Comparison of ENCODE assay signal across 19 cellular contexts in the genomic region with DNA sequence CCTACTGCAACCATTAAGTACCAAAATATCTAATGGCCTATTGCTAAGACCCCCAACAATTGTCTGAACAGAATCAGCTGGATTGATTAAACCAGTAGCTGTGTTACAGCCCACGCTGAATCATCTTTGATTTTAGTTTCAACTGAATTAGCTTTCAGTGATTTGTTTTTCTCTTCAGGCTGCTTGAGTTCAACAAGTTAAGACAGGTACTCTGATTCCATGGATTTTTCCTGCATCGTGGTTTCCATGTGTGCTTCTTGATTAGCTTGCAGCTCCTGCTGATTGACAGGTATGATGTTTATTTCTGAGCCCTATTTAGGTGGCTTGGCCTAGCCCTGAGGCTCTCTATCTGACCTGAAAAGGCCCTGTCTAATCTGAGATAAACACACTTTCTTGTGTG.
DNase-seq lines count a peak whose midpoint lies in the region; ATAC-seq, FAIRE-seq and TF ChIP-seq lines count a peak whose summit lies in the region.
"Had no signal": no experiment of that assay in that cellular context is flagged by ENCODE, and none has a peak within 500 bp of the region (broad histone marks: within the 10 kb centered on the region; RNA-seq: fewer than 3 reads in every experiment).

No MANE protein-coding gene starts in this region.

- no peak for TF ChIP-seq POLR2A in GM12892 (IDR thresholded peaks at IDR 0.05; ENCODE audit: low read depth, low read length)

- H3K27me3 ChIP-seq in RWPE2 (ENCODE audit: insufficient read depth, poor library complexity, severe bottlenecking) (no peaks in the 10 kb centered on the region), smooth muscle cell (ENCODE audit: low read depth) (no peaks in the 10 kb centered on the region)
- H3K27me3 ChIP-seq: BE2C had no signal

- DNase-seq in GM12892 (ENCODE audit: insufficient read length) (no peak), RWPE2 (ENCODE audit: low spot score) (no peak), epithelial cell of esophagus (ENCODE audit: low read depth) (peak; percentile 76), smooth muscle cell (lab: John Stamatoyannopoulos, UW; ENCODE audit: unreplicated experiment) (no peak), SHP77 (lab: John Stamatoyannopoulos, UW) (no peak), 8988T (no peak)
- DNase-seq: ACHN; BE2C; C1 segment of cervical spinal cord; Caco-2; CD4-positive, alpha-beta T cell; GOT3; H7; HFFc6 had no signal

- TF ChIP-seq CTCF in RWPE2 (IDR thresholded peaks at IDR 0.05; ENCODE audit: poor library complexity, severe bottlenecking) (no peak), epithelial cell of esophagus (IDR thresholded peaks at IDR 0.05; ENCODE audit: insufficient read depth, low read depth, low read length, missing control alignments) (no peak), smooth muscle cell (IDR thresholded peaks at IDR 0.05; ENCODE audit: borderline replicate concordance, insufficient read depth, poor library complexity, severe bottlenecking) (no peak)

- H4K20me1 ChIP-seq in smooth muscle cell (ENCODE audit: low read depth), result no peaks in the 10 kb centered on the region

- no peak overlapping the region for H3K9ac ChIP-seq in smooth muscle cell (ENCODE audit: low read depth)

- peaks cover 10% of the 10 kb centered on the region for H3K4me1 ChIP-seq in RWPE2 (ENCODE audit: insufficient read depth, poor library complexity, severe bottlenecking)
- peaks cover 11% of the 10 kb centered on the region for H3K4me1 ChIP-seq in smooth muscle cell (ENCODE audit: low read depth)
- H3K4me1 ChIP-seq: BE2C, Caco-2 had no signal

- H3K9me3 ChIP-seq in RWPE2 (ENCODE audit: severe bottlenecking), result no peaks in the 10 kb centered on the region
- H3K9me3 ChIP-seq in smooth muscle cell (replicated peaks; ENCODE audit: low read depth), result no peaks in the 10 kb centered on the region
- H3K9me3 ChIP-seq: BE2C, Caco-2 had no signal

- WGBS in smooth muscle cell (ENCODE audit: low lambda C conversion rate), result 87% methylated on average over 2 of the region's 2 CpGs

- H3K36me3 ChIP-seq in RWPE2 (ENCODE audit: low read depth), result no peaks in the 10 kb centered on the region
- no peaks in the 10 kb centered on the region for H3K36me3 ChIP-seq in smooth muscle cell (ENCODE audit: low read depth)
- H3K36me3 ChIP-seq: BE2C had no signal

- H3K4me2 ChIP-seq in smooth muscle cell, result peak overlapping the region; percentile 66

- 0 out of 3 replicates have a peak, but pooled peaks have one; percentile 29 for ATAC-seq in RWPE2 (ENCODE audit: low read depth)
- ATAC-seq: HCT116 had no signal

- no peak overlapping the region for H2AFZ ChIP-seq in smooth muscle cell (ENCODE audit: low read depth)

- H3K79me2 ChIP-seq in smooth muscle cell (ENCODE audit: low read depth), result no peaks in the 10 kb centered on the region

- peak; percentile 9 for FAIRE-seq in GM12892 (lab: Jason Lieb, UNC)
- FAIRE-seq: A204.1, D721Med, G401.6 had no signal

- H3F3A ChIP-seq in smooth muscle cell (ENCODE audit: low read depth), result peaks cover 4% of the 10 kb centered on the region

- H3K4me3 ChIP-seq in RWPE2 (ENCODE audit: severe bottlenecking) (no peak overlapping the region), epithelial cell of esophagus (ENCODE audit: low read length) (no peak overlapping the region), smooth muscle cell (no peak overlapping the region)

- peak overlapping the region; percentile 29 for H3K27ac ChIP-seq in RWPE2 (ENCODE audit: poor library complexity, severe bottlenecking)
- no peak overlapping the region for H3K27ac ChIP-seq in smooth muscle cell (ENCODE audit: low read depth)
- H3K27ac ChIP-seq: HL-60 had no signal
